Comparison of ENCODE assay signal across 8 cellular contexts in the genomic region with DNA sequence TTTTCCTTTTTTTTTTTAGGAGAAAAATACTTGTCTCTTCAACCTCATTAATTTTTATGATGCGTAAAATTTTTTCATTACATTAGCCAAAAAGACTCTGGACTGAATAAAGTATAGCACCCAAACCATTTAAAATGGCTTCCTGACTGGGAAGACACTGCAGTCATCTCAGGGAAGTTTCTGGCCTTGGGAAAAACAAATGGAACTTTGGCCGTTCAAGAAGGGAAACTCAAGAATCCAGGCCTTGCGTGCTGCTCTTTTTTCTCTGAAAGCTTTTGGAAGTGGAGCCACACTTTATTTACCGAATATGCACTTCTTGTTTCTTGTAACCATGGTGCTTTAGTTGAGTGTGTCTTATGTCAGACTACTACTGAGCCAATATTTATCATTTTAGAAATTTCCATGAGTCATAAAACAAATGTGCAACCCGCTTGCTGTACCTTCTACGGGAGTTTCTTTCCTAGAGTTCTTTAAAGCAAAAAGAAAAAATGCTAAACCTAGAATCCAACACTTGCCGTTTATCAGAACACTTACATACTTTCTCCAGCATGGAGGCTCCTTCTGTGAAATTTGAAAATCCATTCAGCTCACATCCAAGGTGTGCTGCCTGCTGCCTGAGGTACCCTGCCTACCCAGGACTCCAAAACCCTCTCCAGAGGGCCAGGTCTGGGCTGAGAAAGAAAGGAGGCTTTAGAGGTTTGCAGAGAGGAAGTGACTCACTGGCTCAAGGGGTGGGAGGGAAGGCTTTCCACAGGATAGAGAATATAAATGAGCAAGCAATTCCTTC. TPM values are rescaled to one million over a fixed set of nuclear protein-coding genes. Genes with fewer than 3 reads are reported as not detected.
A peak's percentile ranks its signal among the peaks of the same experiment; 100 is the strongest.
DNase-seq lines count a peak whose midpoint lies in the region; ATAC-seq and TF ChIP-seq lines count a peak whose summit lies in the region.

No MANE protein-coding gene starts in this region.

- peak in 3 of 4 donors; percentile 46 to 63 (median 55) for ATAC-seq in psoas muscle

- no peaks in the 10 kb centered on the region for H3K36me3 Mint-ChIP-seq in activated CD4-positive, alpha-beta memory T cell treated with anti-CD3 and anti-CD28 coated beads for 36 hours

- H3K9me3 Mint-ChIP-seq in activated CD4-positive, alpha-beta memory T cell treated with anti-CD3 and anti-CD28 coated beads for 36 hours: no peaks in the 10 kb centered on the region

- peak overlapping the region; percentile 53 for H3K27ac ChIP-seq in psoas muscle
- no peak overlapping the region for H3K27ac ChIP-seq in caudate nucleus (ENCODE audit: low read depth, low read length)

- CTCF ChIA-PET in activated CD4-positive, alpha-beta memory T cell treated with anti-CD3 and anti-CD28 coated beads for 36 hours (lab: Charles Lee): interaction anchor here (0.6 to 2.9 kb wide), 4 partner anchors 12 to 124 kb away, joined by 3 to 12 read pairs (median 4); partner anchors contain the start of gene DSTN

- no peaks in the 10 kb centered on the region for H3K9me3 ChIP-seq in psoas muscle

- peaks cover 6% of the 10 kb centered on the region for H3K4me1 ChIP-seq in psoas muscle

- WGBS in psoas muscle, 3 donors: 55 to 59% (median 55%) methylated on average over 7 of the region's 7 CpGs

- H3K4me1 Mint-ChIP-seq in activated CD4-positive, alpha-beta memory T cell treated with anti-CD3 and anti-CD28 coated beads for 36 hours (ENCODE audit: low read depth): peaks cover 38% of the 10 kb centered on the region

- peak; percentile 59 for DNase-seq in CD1c-positive myeloid dendritic cell (ENCODE audit: extremely low spot score)
- peak; percentile 97 for DNase-seq in HT1080 (ENCODE audit: low read depth)
- peak; percentile 59 for DNase-seq in activated CD4-positive, alpha-beta memory T cell treated with anti-CD3 and anti-CD28 coated beads for 36 hours
- DNase-seq in fibroblast of villous mesenchyme (ENCODE audit: low read depth): peak; percentile 93
- peak in 1 of 2 donors; percentile 27 for DNase-seq in psoas muscle
- no peak for DNase-seq in caudate nucleus (lab: John Stamatoyannopoulos, UW)
- DNase-seq in NAMALWA (ENCODE audit: low spot score): no peak
- DNase-seq in NCI-H526 (lab: John Stamatoyannopoulos, UW): no peak

- intact Hi-C loops in activated CD4-positive, alpha-beta memory T cell treated with anti-CD3 and anti-CD28 coated beads for 36 hours (cut with micrococcal nuclease): loop anchor here (1.0 to 2.0 kb wide), 3 partner anchors 20 to 434 kb away; no protein-coding TSS in a partner anchor
- intact Hi-C loops in psoas muscle (cut with DNase I): no loop called here

- POLR2A ChIA-PET in activated CD4-positive, alpha-beta memory T cell treated with anti-CD3 and anti-CD28 coated beads for 36 hours (lab: Charles Lee): interaction anchor here (2.0 kb wide), 1 partner anchor 13 kb away, joined by 14 read pairs; the partner anchor contains the start of gene DSTN

- no peaks in the 10 kb centered on the region for H3K27me3 ChIP-seq in psoas muscle (ENCODE audit: insufficient read depth in 3 of 3, low read length in 2 of 3)

- peak overlapping the region; percentile 14 for H3K4me3 Mint-ChIP-seq in activated CD4-positive, alpha-beta memory T cell treated with anti-CD3 and anti-CD28 coated beads for 36 hours

- TF ChIP-seq CTCF in fibroblast of villous mesenchyme (IDR thresholded peaks at IDR 0.05; ENCODE audit: insufficient read depth, low read depth, low read length) (no peak), psoas muscle (IDR thresholded peaks at IDR 0.05) (no peak)

- H3K27me3 Mint-ChIP-seq in activated CD4-positive, alpha-beta memory T cell treated with anti-CD3 and anti-CD28 coated beads for 36 hours: no peaks in the 10 kb centered on the region

- peak overlapping the region; percentile 87 for H3K27ac Mint-ChIP-seq in activated CD4-positive, alpha-beta memory T cell treated with anti-CD3 and anti-CD28 coated beads for 36 hours

- H3K36me3 ChIP-seq in psoas muscle (ENCODE audit: insufficient read depth in 1 of 2, low read depth in 1 of 2): no peaks in the 10 kb centered on the region

- peak overlapping the region; percentile 45 for H3K4me3 ChIP-seq in fibroblast of villous mesenchyme (ENCODE audit: low read depth, low read length)
- no peak overlapping the region for H3K4me3 ChIP-seq in psoas muscle

RNA-seq across cellular contexts. Expression of gene DSTN, which starts 11.5 kb away (rescaled TPM):
- 168 and 239 TPM in 2 replicates for total RNA-seq in HT1080 (2014; rRNA removed; shearing (Covaris generic))
- 335 and 404 TPM in 2 replicates for polyA plus RNA-seq in HT1080 (2015; cell fraction: cytosol; rRNA removed)
- polyA plus RNA-seq in HT1080 (2015; cell fraction: nucleus; rRNA removed): 115 and 133 TPM in 2 replicates
- 10 to 100 TPM; 91.2 to 94.3 TPM for total RNA-seq in activated CD4-positive, alpha-beta memory T cell treated with anti-CD3 and anti-CD28 coated beads for 36 hours
- 445 and 550 TPM in 2 replicates for total RNA-seq in fibroblast of villous mesenchyme
- 10 to 100 TPM; 45.6 to 82.3 (median 66.2) TPM for total RNA-seq in psoas muscle
- polyA plus RNA-seq in psoas muscle: 100 to 1,000 TPM in 2 of 3 donors, 10 to 100 TPM in 1; 88.1 to 202 (median 115) TPM

RNA-seq across cellular contexts. Expression of gene BFSP1, which starts 27.2 kb away (rescaled TPM):
- total RNA-seq in HT1080 (2014; rRNA removed; shearing (Covaris generic)): 0.98 and 1.7 TPM in 2 replicates
- 2.2 and 2.4 TPM in 2 replicates for polyA plus RNA-seq in HT1080 (2015; cell fraction: cytosol; rRNA removed)
- polyA plus RNA-seq in HT1080 (2015; cell fraction: nucleus; rRNA removed): 0.50 and 0.87 TPM in 2 replicates
- under 1 TPM; 0.34 to 0.36 TPM for total RNA-seq in activated CD4-positive, alpha-beta memory T cell treated with anti-CD3 and anti-CD28 coated beads for 36 hours
- total RNA-seq in fibroblast of villous mesenchyme (2.9 and 4.7 TPM in 2 replicates), psoas muscle (under 1 TPM in 3 of 4 donors, not detected in 1; 0.30 to 0.57 (median 0.34) TPM)
- under 1 TPM; 0.12 to 0.18 (median 0.17) TPM for polyA plus RNA-seq in psoas muscle

Comparison
In these comparisons a context has a peak if more than half of its experiments do, and no peak if none do; other contexts are left out.
1. DNase-seq: peak in CD1c-positive myeloid dendritic cell (single experiment), HT1080 (single experiment), activated CD4-positive, alpha-beta memory T cell treated with anti-CD3 and anti-CD28 coated beads for 36 hours (single experiment) and fibroblast of villous mesenchyme (single experiment); none in caudate nucleus (0 of 61), NAMALWA (single experiment) and NCI-H526 (0 of 2).